ENCODE assay signal across 19 cellular contexts in the genomic region with DNA sequence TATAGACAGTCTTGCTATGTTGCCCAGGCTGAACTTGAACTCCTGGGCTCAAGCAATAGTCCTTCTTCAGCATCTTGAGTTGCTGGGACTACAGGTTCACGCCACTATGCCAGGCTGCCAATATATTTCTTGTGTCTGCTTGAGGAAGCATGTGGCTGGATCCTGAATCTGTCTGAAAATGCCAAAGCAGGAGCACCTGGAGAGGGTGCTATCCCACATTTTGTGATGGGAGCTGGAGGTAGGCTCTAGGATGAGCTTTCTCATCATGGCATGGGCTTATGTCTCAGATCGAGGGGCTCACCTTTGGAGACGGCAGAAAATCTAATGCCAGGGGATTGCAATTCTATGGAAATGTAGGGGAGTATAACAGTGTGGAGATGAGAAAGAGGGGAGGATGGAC.
DNase-seq lines count a peak whose midpoint lies in the region; ATAC-seq and TF ChIP-seq lines count a peak whose summit lies in the region.
"Had no signal": no experiment of that assay in that cellular context is flagged by ENCODE, and none has a peak within 500 bp of the region (broad histone marks: within the 10 kb centered on the region; RNA-seq: fewer than 3 reads in every experiment).

No MANE protein-coding gene starts in this region.

- intact Hi-C loops in Caco-2 (cut with micrococcal nuclease; ENCODE audit: unreplicated experiment), result loop anchor here (5.0 kb wide), 1 partner anchor 65 kb away; no protein-coding TSS in a partner anchor
- intact Hi-C loops in colonic mucosa (cut with DNase I), result no loop called here
- intact Hi-C loops in left ventricle myocardium inferior (cut with micrococcal nuclease), result no loop called here

- CTCF ChIA-PET in Caco-2 (lab: Charles Lee), result no interaction called here

- no peak for ATAC-seq in HG02981 (IDR thresholded peaks at IDR 0.05; ENCODE audit: unreplicated experiment)
- ATAC-seq: GM12878, GM23338 had no signal

- H3K4me3 ChIP-seq in Caco-2 (ENCODE audit: low read depth, low read length) (no peak overlapping the region), colonic mucosa (no peak overlapping the region), left ventricle myocardium inferior (no peak overlapping the region)
- H3K4me3 ChIP-seq: GM12878, GM23338, HAP-1 had no signal

- H3K27ac ChIP-seq in colonic mucosa (peak overlapping the region; percentile 64), left ventricle myocardium inferior (replicated peaks) (no peak overlapping the region)

- no peaks in the 10 kb centered on the region for H3K27me3 Mint-ChIP-seq in Caco-2 (ENCODE audit: insufficient read depth, unreplicated experiment)

- no peak overlapping the region for H3K9ac ChIP-seq in colonic mucosa (ENCODE audit: low read depth in 2 of 2, low read length in 2 of 2)

- TF ChIP-seq CTCF in Caco-2 (IDR thresholded peaks at IDR 0.05; ENCODE audit: insufficient read depth in 1 of 2, low read depth in 1 of 2, low read length in 1 of 2, severe bottlenecking in 1 of 2, unreplicated experiment in 1 of 2) (no peak), colonic mucosa (IDR thresholded peaks at IDR 0.05) (no peak), left ventricle myocardium inferior (IDR thresholded peaks at IDR 0.05; ENCODE audit: borderline replicate concordance) (no peak)

- peak overlapping the region; percentile 74 for H3K27ac Mint-ChIP-seq in Caco-2 (ENCODE audit: unreplicated experiment)
- H3K27ac Mint-ChIP-seq: CD4-positive, alpha-beta memory T cell; GM23338; HFFc6 had no signal

- no peak overlapping the region for H3K4me3 Mint-ChIP-seq in Caco-2 (ENCODE audit: unreplicated experiment)
- H3K4me3 Mint-ChIP-seq: CD4-positive, alpha-beta memory T cell; GM23338; HFFc6 had no signal

- H3K27me3 ChIP-seq in Caco-2 (replicated peaks; ENCODE audit: control insufficient read depth, insufficient read depth, low read length) (no peaks in the 10 kb centered on the region), colonic mucosa (no peaks in the 10 kb centered on the region), left ventricle myocardium inferior (ENCODE audit: low read depth) (no peaks in the 10 kb centered on the region)

- H3K36me3 ChIP-seq in Caco-2 (ENCODE audit: control insufficient read depth, insufficient read depth, low read length) (no peaks in the 10 kb centered on the region), colonic mucosa (no peaks in the 10 kb centered on the region), left ventricle myocardium inferior (no peaks in the 10 kb centered on the region)
- H3K36me3 ChIP-seq: HAP-1 had no signal

- H3K9me3 ChIP-seq in Caco-2 (no peaks in the 10 kb centered on the region), colonic mucosa (no peaks in the 10 kb centered on the region), left ventricle myocardium inferior (replicated peaks) (no peaks in the 10 kb centered on the region)
- H3K9me3 ChIP-seq: HAP-1 had no signal

- POLR2A ChIA-PET in Caco-2 (lab: Charles Lee), result no interaction called here

- H3K4me1 ChIP-seq in Caco-2, result peaks cover 32% of the 10 kb centered on the region
- H3K4me1 ChIP-seq in colonic mucosa, result no peaks in the 10 kb centered on the region
- H3K4me1 ChIP-seq in left ventricle myocardium inferior, result no peaks in the 10 kb centered on the region
- H3K4me1 ChIP-seq: HAP-1 had no signal

- peaks cover 28% of the 10 kb centered on the region for H3K4me1 Mint-ChIP-seq in Caco-2 (ENCODE audit: low read depth, unreplicated experiment)
- H3K4me1 Mint-ChIP-seq: GM23338 had no signal

- H3K36me3 Mint-ChIP-seq in Caco-2 (ENCODE audit: insufficient read depth, unreplicated experiment), result no peaks in the 10 kb centered on the region
- H3K36me3 Mint-ChIP-seq: CD4-positive, alpha-beta memory T cell had no signal

- BruUV-seq in Caco-2 (replicated peaks; lab: Mats Ljungman, UMichigan), result no TSS peak

- no peak for DNase-seq in Caco-2
- DNase-seq in colonic mucosa, result no peak
- peak; percentile 7 for DNase-seq in islet precursor cell
- DNase-seq in left ventricle myocardium inferior, result no peak
- no peak for DNase-seq in AG20443 (ENCODE audit: low spot score)
- no peak for DNase-seq in NCI-H187 treated with DMSO at 0.1 percent for 48 hours (lab: John Stamatoyannopoulos, UW)
- DNase-seq: ACHN; C1 segment of cervical spinal cord; CD4-positive, alpha-beta memory T cell; COR-L47; DMS153; DMS79; EL; GDM1; HFFc6 had no signal

- H3K9me3 Mint-ChIP-seq in Caco-2 (ENCODE audit: unreplicated experiment), result no peaks in the 10 kb centered on the region
- H3K9me3 Mint-ChIP-seq: CD4-positive, alpha-beta memory T cell had no signal
